In the genomic region with DNA sequence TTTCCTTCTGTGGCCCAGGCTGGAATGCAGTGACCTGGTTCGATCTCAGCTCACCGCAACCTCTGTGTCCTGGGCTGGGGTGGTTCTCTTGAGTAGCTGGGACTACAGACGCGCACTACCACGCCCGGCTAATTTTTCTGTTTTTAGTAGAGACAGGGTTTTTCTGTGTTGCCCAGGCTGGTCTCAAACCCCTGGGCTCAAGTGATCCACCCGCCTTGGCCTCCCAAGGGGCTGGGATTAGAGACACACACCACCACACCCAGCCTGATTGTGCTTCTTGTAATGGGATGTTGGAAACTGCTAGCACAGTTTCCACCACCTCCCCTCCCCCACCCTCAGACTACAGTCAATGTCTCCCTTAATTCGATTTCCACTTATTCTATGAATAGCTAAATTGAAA, we compare ENCODE assay signal across 26 cellular contexts.
"Had no signal": no experiment of that assay in that cellular context is flagged by ENCODE, and none has a peak within 500 bp of the region (broad histone marks: within the 10 kb centered on the region; RNA-seq: fewer than 3 reads in every experiment).

No MANE protein-coding gene starts in this region.

- H3K27me3 ChIP-seq: ascending aorta, cardiac muscle cell had no signal

- H3K4me3 ChIP-seq: ascending aorta, cardiac muscle cell had no signal

- H3K4me1 ChIP-seq: ascending aorta had no signal

- H3K27ac ChIP-seq: ascending aorta, cardiac muscle cell had no signal

- H3K9me3 ChIP-seq: ascending aorta had no signal

- DNase-seq: activated CD4-positive, alpha-beta memory T cell treated with anti-CD3 and anti-CD28 coated beads, Interleukin-2, amount 10 ng/mL, durations not matched to agents 7 days and 5 days; activated CD4-positive, alpha-beta T cell treated with anti-CD3 and anti-CD28 coated beads for 1 hour; activated CD4-positive, alpha-beta T cell treated with anti-CD3 and anti-CD28 coated beads for 36 hours; activated CD4-positive, alpha-beta T cell treated with anti-CD3 and anti-CD28 coated beads for 48 hours; activated CD4-positive, alpha-beta T cell treated with anti-CD3 and anti-CD28 coated beads, Interleukin-2, amount 10 ng/mL, durations not matched to agents 7 days and 5 days; activated CD4-positive, alpha-beta T cell treated with anti-CD3 and anti-CD28 coated beads, Interleukin-2, amount 50 U/mL, for 48 hours; activated CD4-positive, CD25-positive, alpha-beta regulatory T cell; activated CD8-positive, alpha-beta memory T cell treated with anti-CD3 and anti-CD28 coated beads for 24 hours; activated CD8-positive, alpha-beta memory T cell treated with anti-CD3 and anti-CD28 coated beads, Interleukin-2, amount 10 ng/mL, durations not matched to agents 7 days and 5 days; activated CD8-positive, alpha-beta memory T cell treated with anti-CD3 and anti-CD28 coated beads, Interleukin-2, amount 50 U/mL, for 48 hours; activated CD8-positive, alpha-beta T cell treated with anti-CD3 and anti-CD28 coated beads, Interleukin-2, amount 10 ng/mL, durations not matched to agents 7 days and 5 days; activated effector memory CD4-positive, alpha-beta T cell treated with Interleukin-2 at 50 U/mL for 16 hours; activated gamma-delta T cell; activated naive CD4-positive, alpha-beta T cell treated with anti-CD3 and anti-CD28 coated beads, Interleukin-2, amount 10 ng/mL, durations not matched to agents 7 days and 5 days; activated naive CD4-positive, alpha-beta T cell treated with Interleukin-2 at 50 U/mL for 16 hours; activated naive CD8-positive, alpha-beta T cell treated with anti-CD3 and anti-CD28 coated beads, Interleukin-2, amount 10 ng/mL, durations not matched to agents 7 days and 5 days; activated naive CD8-positive, alpha-beta T cell treated with anti-CD3 and anti-CD28 coated beads, Interleukin-2, amount 50 U/mL, for 24 hours; activated T-cell treated with anti-CD3 and anti-CD28 coated beads, Interleukin-2, amount 50 U/mL, for 24 hours; activated T-cell treated with anti-CD3 and anti-CD28 coated beads, Interleukin-2, amount 50 U/mL, for 48 hours; amygdala; anterior cingulate cortex; central memory CD4-positive, alpha-beta T cell; T-helper 2 cell; T-helper 9 cell had no signal

- H3K36me3 ChIP-seq: ascending aorta, cardiac muscle cell had no signal
